ENCODE assay signal across 19 cellular contexts in the genomic region with DNA sequence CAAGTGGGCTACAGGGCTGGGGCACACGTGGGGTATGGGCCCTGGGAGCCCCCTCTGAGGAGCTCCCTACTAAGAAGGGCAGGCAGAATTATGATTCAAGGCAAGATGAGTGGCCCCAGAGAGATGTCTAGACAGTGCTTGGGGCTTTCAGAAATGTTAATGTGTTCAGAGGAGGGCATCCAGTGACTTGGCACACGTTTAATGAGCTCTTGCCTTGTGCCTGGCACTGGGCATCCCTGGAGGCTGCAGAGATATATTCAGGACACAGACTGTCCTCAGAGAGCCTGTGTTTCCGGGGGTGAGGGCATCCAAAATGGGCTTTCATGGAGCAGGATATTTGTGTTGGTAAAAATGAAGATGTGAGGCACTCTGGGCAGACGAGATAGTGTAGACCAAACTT. TPM values are rescaled to one million over a fixed set of nuclear protein-coding genes. Genes with fewer than 3 reads are reported as not detected.
"Had no signal": no experiment of that assay in that cellular context is flagged by ENCODE, and none has a peak within 500 bp of the region (broad histone marks: within the 10 kb centered on the region; RNA-seq: fewer than 3 reads in every experiment).

No MANE protein-coding gene starts in this region.

- H3K36me3 Mint-ChIP-seq: activated CD8-positive, alpha-beta memory T cell treated with anti-CD3 and anti-CD28 coated beads, Interleukin-2, amount 10 ng/mL, durations not matched to agents 7 days and 5 days; mesothelial cell of epicardium; natural killer cell had no signal

- H3K9me3 Mint-ChIP-seq: activated CD4-positive, alpha-beta T cell treated with anti-CD3 and anti-CD28 coated beads, Interleukin-2, amount 10 ng/mL, durations not matched to agents 24 days and 14 days; activated CD8-positive, alpha-beta T cell treated with anti-CD3 and anti-CD28 coated beads for 36 hours; activated naive CD8-positive, alpha-beta T cell treated with anti-CD3 and anti-CD28 coated beads, Interleukin-2, amount 50 U/mL, for 24 hours; activated T-helper 1 cell treated with anti-CD3 and anti-CD28 coated beads, Interleukin-12 subunit alpha, Interleukin-12 subunit beta, Interleukin-2, Interleukin-4 antibody, amounts not matched to agents 30 ng/mL and 10 ng/mL and 1 ng/mL, durations not matched to agents 14 hours and 24 hours and 36 hours; mesothelial cell of epicardium; natural killer cell had no signal

- H3K36me3 ChIP-seq: cardiac muscle cell, ovary, upper lobe of right lung had no signal

- H3K27ac ChIP-seq: cardiac muscle cell, ovary, upper lobe of right lung had no signal

- H3K4me1 Mint-ChIP-seq: activated CD8-positive, alpha-beta memory T cell treated with anti-CD3 and anti-CD28 coated beads, Interleukin-2, amount 10 ng/mL, durations not matched to agents 7 days and 5 days; activated naive CD8-positive, alpha-beta T cell treated with anti-CD3 and anti-CD28 coated beads, Interleukin-2, amount 50 U/mL, for 24 hours; natural killer cell had no signal

- ATAC-seq: activated CD8-positive, alpha-beta memory T cell treated with anti-CD3 and anti-CD28 coated beads, Interleukin-2, amount 10 ng/mL, durations not matched to agents 7 days and 5 days; activated CD8-positive, alpha-beta T cell treated with anti-CD3 and anti-CD28 coated beads for 36 hours; activated naive CD8-positive, alpha-beta T cell treated with anti-CD3 and anti-CD28 coated beads, Interleukin-2, amount 50 U/mL, for 24 hours; left colon; natural killer cell; SK-N-SH treated with all-trans-retinoic acid at 6 μM for 48 hours; upper lobe of right lung had no signal

- H3K27me3 Mint-ChIP-seq: activated CD8-positive, alpha-beta T cell treated with anti-CD3 and anti-CD28 coated beads for 36 hours had no signal

- H3K27me3 ChIP-seq: cardiac muscle cell, ovary, upper lobe of right lung had no signal

- H3K4me3 ChIP-seq: cardiac muscle cell, ovary, upper lobe of right lung had no signal

- DNase-seq: activated CD4-positive, alpha-beta T cell treated with anti-CD3 and anti-CD28 coated beads, Interleukin-2, amount 10 ng/mL, durations not matched to agents 24 days and 14 days; activated CD8-positive, alpha-beta memory T cell treated with anti-CD3 and anti-CD28 coated beads, Interleukin-2, amount 10 ng/mL, durations not matched to agents 7 days and 5 days; activated CD8-positive, alpha-beta T cell treated with anti-CD3 and anti-CD28 coated beads for 36 hours; activated gamma-delta T cell; activated naive CD4-positive, alpha-beta T cell treated with anti-CD3 and anti-CD28 coated beads, Interleukin-2, amount 50 U/mL, for 16 hours; activated naive CD8-positive, alpha-beta T cell treated with anti-CD3 and anti-CD28 coated beads, Interleukin-2, amount 50 U/mL, for 24 hours; dermis blood vessel endothelial cell; effector CD8-positive, alpha-beta T cell; left colon; natural killer cell; ovary; stimulated activated CD4-positive, alpha-beta T cell treated with anti-CD3 and anti-CD28 coated beads, Interleukin-2, amount 100 ng/mL, for 48 hours; stimulated activated naive CD4-positive, alpha-beta T cell treated with Interleukin-2 at 50 U/mL for 16 hours; upper lobe of right lung had no signal

- H3K27ac Mint-ChIP-seq: activated CD4-positive, alpha-beta T cell treated with anti-CD3 and anti-CD28 coated beads, Interleukin-2, amount 10 ng/mL, durations not matched to agents 24 days and 14 days; activated CD8-positive, alpha-beta memory T cell treated with anti-CD3 and anti-CD28 coated beads, Interleukin-2, amount 10 ng/mL, durations not matched to agents 7 days and 5 days; activated CD8-positive, alpha-beta T cell treated with anti-CD3 and anti-CD28 coated beads for 36 hours; activated naive CD8-positive, alpha-beta T cell treated with anti-CD3 and anti-CD28 coated beads, Interleukin-2, amount 50 U/mL, for 24 hours; activated T-helper 1 cell treated with anti-CD3 and anti-CD28 coated beads, Interleukin-12 subunit alpha, Interleukin-12 subunit beta, Interleukin-2, Interleukin-4 antibody, amounts not matched to agents 30 ng/mL and 10 ng/mL and 1 ng/mL, durations not matched to agents 14 hours and 24 hours and 36 hours; mesothelial cell of epicardium; natural killer cell had no signal

- H3K9me3 ChIP-seq: ovary, upper lobe of right lung had no signal

- H3K4me3 Mint-ChIP-seq: activated CD4-positive, alpha-beta T cell treated with anti-CD3 and anti-CD28 coated beads, Interleukin-2, amount 10 ng/mL, durations not matched to agents 24 days and 14 days; activated CD8-positive, alpha-beta memory T cell treated with anti-CD3 and anti-CD28 coated beads, Interleukin-2, amount 10 ng/mL, durations not matched to agents 7 days and 5 days; activated CD8-positive, alpha-beta T cell treated with anti-CD3 and anti-CD28 coated beads for 36 hours; activated naive CD8-positive, alpha-beta T cell treated with anti-CD3 and anti-CD28 coated beads, Interleukin-2, amount 50 U/mL, for 24 hours; activated T-helper 1 cell treated with anti-CD3 and anti-CD28 coated beads, Interleukin-12 subunit alpha, Interleukin-12 subunit beta, Interleukin-2, Interleukin-4 antibody, amounts not matched to agents 30 ng/mL and 10 ng/mL and 1 ng/mL, durations not matched to agents 14 hours and 24 hours and 36 hours; mesothelial cell of epicardium; natural killer cell had no signal

RNA-seq across cellular contexts. Expression of gene DAB2IP, which starts 25.4 kb away (rescaled TPM):
- total RNA-seq: activated CD4-positive, alpha-beta T cell treated with anti-CD3 and anti-CD28 coated beads, Interleukin-2, amount 10 ng/mL, durations not matched to agents 24 days and 14 days; activated T-helper 1 cell treated with anti-CD3 and anti-CD28 coated beads, Interleukin-12 subunit alpha, Interleukin-12 subunit beta, Interleukin-2, Interleukin-4 antibody, amounts not matched to agents 30 ng/mL and 10 ng/mL and 1 ng/mL, durations not matched to agents 14 hours and 24 hours and 36 hours; T-helper 2 cell treated with Interferon-gamma antibody and Interleukin-4, amounts not matched to agents 100 ng/mL and 5 ng/mL, for 36 hours had no signal
